Comparison of ENCODE assay signal across 9 cellular contexts in the genomic region with DNA sequence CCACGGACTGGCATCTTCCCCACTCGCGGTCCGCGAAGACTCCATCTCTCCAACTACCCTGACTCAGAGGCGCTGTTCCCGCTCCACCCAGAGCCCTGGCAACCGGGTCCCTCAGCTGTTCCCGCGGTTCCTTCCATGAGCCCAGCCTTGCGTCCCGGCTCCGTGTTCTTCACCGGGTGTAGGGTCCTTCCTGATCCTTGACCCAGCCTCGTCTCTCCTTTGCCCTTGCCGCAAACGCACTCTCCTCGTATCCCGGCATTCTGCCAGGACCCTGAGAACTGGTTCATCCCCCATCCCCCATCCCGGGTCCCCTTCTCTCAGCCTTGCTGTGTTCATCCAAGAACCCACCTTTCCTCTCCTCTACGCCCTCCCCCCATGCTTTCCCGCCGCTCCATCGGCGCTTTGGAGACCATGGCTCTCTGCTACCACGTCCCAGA. TPM values are rescaled to one million over a fixed set of nuclear protein-coding genes. Genes with fewer than 3 reads are reported as not detected.
DNase-seq lines count a peak whose midpoint lies in the region; ATAC-seq, FAIRE-seq and TF ChIP-seq lines count a peak whose summit lies in the region.
"Had no signal": no experiment of that assay in that cellular context is flagged by ENCODE, and none has a peak within 500 bp of the region (broad histone marks: within the 10 kb centered on the region; RNA-seq: fewer than 3 reads in every experiment).

No MANE protein-coding gene starts in this region.

- peak; percentile 1; the same call in 1 of the 3 replicates for ATAC-seq in HepG2
- ATAC-seq in right lobe of liver: no peak
- no peak for ATAC-seq in WTC11
- peak in 1 of 2 donors; percentile 2 for ATAC-seq in right cardiac atrium
- no peak for ATAC-seq in upper lobe of right lung
- no peak for ATAC-seq in HG03039 (IDR thresholded peaks at IDR 0.05; ENCODE audit: unreplicated experiment)

- H3K9me3 Mint-ChIP-seq in WTC11: no peaks in the 10 kb centered on the region

- H3K4me2 ChIP-seq in HepG2 (ENCODE audit: low read depth, low read length): peak overlapping the region; percentile 97

- WGBS in HepG2 (ENCODE audit: low lambda C conversion rate): 2% methylated on average over 26 of the region's 26 CpGs
- WGBS in right lobe of liver (ENCODE audit: insufficient coverage, low coverage, low lambda C conversion rate, missing lambda C conversion rate): 2% methylated on average over 19 of the region's 26 CpGs
- WGBS in right cardiac atrium: 1% methylated on average over 26 of the region's 26 CpGs

- intact Hi-C loops in HepG2 (cut with micrococcal nuclease; ENCODE audit: unreplicated experiment) (no loop called here), right lobe of liver (cut with DNase I) (no loop called here), right cardiac atrium (cut with DNase I) (no loop called here), upper lobe of right lung (cut with DNase I) (no loop called here)

- FAIRE-seq in HepG2 (lab: Jason Lieb, UNC): no peak
- FAIRE-seq: TTC549 had no signal

- H2AFZ ChIP-seq in HepG2 (ENCODE audit: low read length): no peak overlapping the region

- POLR2A ChIA-PET in HepG2 (lab: Yijun Ruan, JAX): interaction anchor here (1.5 to 7.3 kb wide), 5 partner anchors 19 to 92 kb away, joined by 3 to 149 read pairs (median 5); a partner anchor contains a TSS
- POLR2A ChIA-PET in WTC11 (lab: Charles Lee): interaction anchor here (1.7 to 1.8 kb wide), 2 partner anchors 63 kb away, joined by 5 to 7 read pairs; no protein-coding TSS in a partner anchor
- POLR2A ChIA-PET in GM10248 (lab: Yijun Ruan, JAX): no interaction called here

- H3K27ac Mint-ChIP-seq in WTC11: no peak overlapping the region

- H3K27me3 ChIP-seq in HepG2 (ENCODE audit: control insufficient read depth in 1 of 2, insufficient read depth in 2 of 2, low read length in 2 of 2) (peaks cover 0 to 20% of the 10 kb centered on the region in 2 experiments; a peak in 3 of 5 replicates), right lobe of liver (peaks cover 15 to 34% of the 10 kb centered on the region in 2 donors), right cardiac atrium (ENCODE audit: control insufficient read depth, insufficient read depth) (no peaks in the 10 kb centered on the region), upper lobe of right lung (peaks cover 42% of the 10 kb centered on the region)

- peak overlapping the region; percentile 28; the same call in 1 of the 2 replicates for H3K9ac ChIP-seq in HepG2 (ENCODE audit: insufficient read depth, low read depth, low read length)

- H3K9me3 ChIP-seq in HepG2 (ENCODE audit: low read length) (no peaks in the 10 kb centered on the region), right lobe of liver (no peaks in the 10 kb centered on the region), right cardiac atrium (ENCODE audit: control insufficient read depth, low read length) (no peaks in the 10 kb centered on the region), upper lobe of right lung (no peaks in the 10 kb centered on the region)

- TF ChIP-seq POLR2A in HepG2 (IDR thresholded peaks at IDR 0.05; ENCODE audit: insufficient read depth in 1 of 2, low read depth in 2 of 2, low read length in 2 of 2): no peak
- no peak for TF ChIP-seq POLR2A in right lobe of liver (IDR thresholded peaks at IDR 0.05)

- TF ChIP-seq EP300 in HepG2 (IDR thresholded peaks at IDR 0.05; ENCODE audit: low read depth in 2 of 2, low read length in 2 of 2): no peak
- no peak for TF ChIP-seq EP300 in HepG2 (CRISPR knock-in tag; IDR thresholded peaks at IDR 0.05; ENCODE audit: borderline replicate concordance)

- no peak overlapping the region for H3K27ac ChIP-seq in HepG2 (ENCODE audit: extremely low read length, insufficient read depth, low read length)
- H3K27ac ChIP-seq in right lobe of liver: no peak overlapping the region
- H3K27ac ChIP-seq in right cardiac atrium (ENCODE audit: low read length): no peak overlapping the region
- H3K27ac ChIP-seq in upper lobe of right lung: no peak overlapping the region

- H3K79me2 ChIP-seq in HepG2 (ENCODE audit: insufficient read depth, low read length): no peaks in the 10 kb centered on the region

- in situ Hi-C loops in HepG2 (cut with HindIII; ENCODE audit: extremely low pct_ligation_motif_present, low pct_unique_long_range_greater_than_20kb): no loop called here

- DNase-seq in HepG2 (ENCODE audit: low spot score): no peak
- DNase-seq in right lobe of liver: no peak
- DNase-seq in WTC11 (ENCODE audit: low spot score): peak; percentile 59
- peak; percentile 63 to 71 (median 65) for DNase-seq in right cardiac atrium
- DNase-seq in upper lobe of right lung: no peak
- DNase-seq in GM10248 (ENCODE audit: extremely low spot score): no peak
- DNase-seq in NCI-H1930 (lab: John Stamatoyannopoulos, UW): no peak

- peak overlapping the region; percentile 82 for H3K4me3 Mint-ChIP-seq in WTC11

- H3K36me3 Mint-ChIP-seq in WTC11: no peaks in the 10 kb centered on the region

- CTCF ChIA-PET in HepG2 (lab: Yijun Ruan, JAX; ENCODE audit: low intra/inter-chr PET ratio, low total read pairs): no interaction called here
- CTCF ChIA-PET in WTC11 (lab: Charles Lee): interaction anchor here (0.6 to 9.0 kb wide), 10 partner anchors 11 to 133 kb away, joined by 4 to 180 read pairs (median 14); a partner anchor contains a TSS
- CTCF ChIA-PET in GM10248 (lab: Yijun Ruan, JAX): interaction anchor here (1.1 to 6.3 kb wide), 5 partner anchors 10 to 127 kb away, joined by 4 to 54 read pairs (median 6); a partner anchor contains a TSS

- H3K4me1 ChIP-seq in HepG2 (ENCODE audit: insufficient read depth, low read length) (peaks cover 75% of the 10 kb centered on the region), right lobe of liver (peaks cover 0 to 60% (median 6%) of the 10 kb centered on the region in 4 donors), right cardiac atrium (ENCODE audit: control insufficient read depth, insufficient read depth, low read length) (peaks cover 14% of the 10 kb centered on the region), upper lobe of right lung (peaks cover 77% of the 10 kb centered on the region)

- H3K27me3 Mint-ChIP-seq in WTC11 (ENCODE audit: low read depth): peaks cover 93% of the 10 kb centered on the region

- H3K4me1 Mint-ChIP-seq in WTC11: peaks cover 38% of the 10 kb centered on the region

- peaks cover under 1 to 1% of the 10 kb centered on the region in 2 experiments; a peak in 3 of 5 replicates for H3K36me3 ChIP-seq in HepG2 (replicated peaks in 1 of 2; ENCODE audit: control insufficient read depth in 1 of 2, insufficient read depth in 2 of 2, low read length in 2 of 2)
- H3K36me3 ChIP-seq in right lobe of liver: peaks cover 0 to 6% (median 6%) of the 10 kb centered on the region in 4 donors
- H3K36me3 ChIP-seq in upper lobe of right lung: peaks cover 8% of the 10 kb centered on the region

- 0 out of 2 replicates have a peak, but pooled peaks cover 2% of the 10 kb centered on the region for H4K20me1 ChIP-seq in HepG2 (ENCODE audit: insufficient read depth, low read length)

- no peak for TF ChIP-seq CTCF in HepG2 (CRISPR knock-in tag; IDR thresholded peaks at IDR 0.05)
- no peak for TF ChIP-seq CTCF in right lobe of liver (IDR thresholded peaks at IDR 0.05)
- TF ChIP-seq CTCF in WTC11 (IDR thresholded peaks at IDR 0.05): no peak
- no peak for TF ChIP-seq CTCF in upper lobe of right lung (IDR thresholded peaks at IDR 0.05)
- TF ChIP-seq CTCF in GM10248 (IDR thresholded peaks at IDR 0.05; ENCODE audit: control extremely low read depth, extremely low read depth, low read depth, missing control alignments): no peak

- TF ChIP-seq RAD21 in HepG2 (CRISPR knock-in tag; IDR thresholded peaks at IDR 0.05): no peak

- peak overlapping the region; percentile 52 to 79 (median 62); a peak in 4 of 6 replicates for H3K4me3 ChIP-seq in HepG2 (replicated peaks in 1 of 3; ENCODE audit: insufficient read depth in 1 of 3, low read depth in 2 of 3, low read length in 3 of 3)
- H3K4me3 ChIP-seq in right lobe of liver: peak overlapping the region in 1 of 3 donors; percentile 11
- peak overlapping the region; percentile 37 for H3K4me3 ChIP-seq in right cardiac atrium (ENCODE audit: low read length)
- H3K4me3 ChIP-seq in upper lobe of right lung: peak overlapping the region; percentile 58

- BruUV-seq in HepG2 (replicated peaks; lab: Mats Ljungman, UMichigan): no TSS peak

RNA-seq across cellular contexts. Expression of a gene that starts 0.7 kb away (rescaled TPM):
- total RNA-seq in HepG2 (2016; rRNA removed; fragmentation: Illumina TruSeq; extraction: Trizol): 0.46 TPM in 1 of 2 replicates, not detected in the other
- 0.26 TPM in 1 of 2 replicates, not detected in the other for total RNA-seq in HepG2 (2016; cell fraction: cytosol; rRNA removed; fragmentation: Illumina TruSeq; extraction: Trizol; ENCODE audit: low read depth)
- 0.22 and 0.35 TPM in 2 replicates for total RNA-seq in HepG2 (2016; cell fraction: insoluble cytoplasmic fraction; rRNA removed; fragmentation: Illumina TruSeq; extraction: Trizol)
- total RNA-seq in HepG2 (2016; cell fraction: membrane; rRNA removed; fragmentation: Illumina TruSeq; extraction: Trizol): 0.09 TPM in 1 of 2 replicates, not detected in the other
- 0.44 and 0.56 TPM in 2 replicates for total RNA-seq in HepG2 (2016; cell fraction: nucleus; rRNA removed; fragmentation: Illumina TruSeq; extraction: Trizol)
- polyA plus RNA-seq in HepG2 (2011; rRNA removed): 1.6 and 1.9 TPM in 2 replicates
- polyA plus RNA-seq in HepG2 (2011; cell fraction: cytosol; rRNA removed): 0.49 and 1.0 TPM in 2 replicates
- 29.1 and 52.4 TPM in 2 replicates for polyA plus RNA-seq in HepG2 (2011; cell fraction: nucleus; rRNA removed)
- 1.6 and 1.8 TPM in 2 replicates for polyA plus RNA-seq in HepG2 (2012)
- polyA plus RNA-seq in HepG2 (2016; cell fraction: cytosol; fragmentation: Illumina TruSeq; extraction: Trizol; ENCODE audit: low read depth): not detected in 2 replicates
- 0.11 TPM in 1 of 2 replicates, not detected in the other for polyA plus RNA-seq in HepG2 (2016; cell fraction: insoluble cytoplasmic fraction; fragmentation: Illumina TruSeq; extraction: Trizol; ENCODE audit: low read depth)
- not detected in 2 replicates for polyA plus RNA-seq in HepG2 (2016; cell fraction: membrane; fragmentation: Illumina TruSeq; extraction: Trizol; ENCODE audit: low read depth)
- polyA plus RNA-seq in HepG2 (2016; cell fraction: nucleus; fragmentation: Illumina TruSeq; extraction: Trizol; ENCODE audit: insufficient read depth, low read depth): 1.4 and 2.3 TPM in 2 replicates
- 1.5 and 4.0 TPM in 2 replicates for polyA minus RNA-seq in HepG2 (2011; rRNA and poly(A)+ RNA removed; ENCODE audit: low replicate concordance)
- 0.49 and 0.97 TPM in 2 replicates for polyA minus RNA-seq in HepG2 (2011; cell fraction: cytosol; rRNA and poly(A)+ RNA removed)
- polyA minus RNA-seq in HepG2 (2011; cell fraction: nucleus; rRNA and poly(A)+ RNA removed): 1.7 and 3.1 TPM in 2 replicates
- under 1 TPM in 3 of 6 experiments, not detected in 3; 0.06 to 0.27 (median 0.24) TPM for total RNA-seq in right lobe of liver
- 7.3 to 8.1 TPM (median 8.0 TPM) in 3 replicates for total RNA-seq in WTC11 (2021)
- total RNA-seq in right cardiac atrium: 1 to 10 TPM in 3 of 4 donors, under 1 TPM in 1; 0.93 to 1.6 (median 1.2) TPM
- polyA plus RNA-seq in right cardiac atrium: 0.86 TPM
- 18.3 TPM for total RNA-seq in upper lobe of right lung

RNA-seq across cellular contexts. Expression of a gene that starts 3.7 kb away (rescaled TPM):
- total RNA-seq in HepG2 (2016; rRNA removed; fragmentation: Illumina TruSeq; extraction: Trizol) (1.5 and 2.9 TPM in 2 replicates), right lobe of liver (1 to 10 TPM in 1 of 6 experiments, under 1 TPM in 2, not detected in 3; 0.62 to 1.6 (median 0.80) TPM), WTC11 (2021) (2.0 to 3.7 TPM (median 3.1 TPM) in 3 replicates), right cardiac atrium (under 1 TPM; 0.36 to 0.74 (median 0.52) TPM), upper lobe of right lung (11.1 TPM)
- 1.1 and 1.9 TPM in 2 replicates for total RNA-seq in HepG2 (2016; cell fraction: cytosol; rRNA removed; fragmentation: Illumina TruSeq; extraction: Trizol; ENCODE audit: low read depth)
- 1.0 and 3.0 TPM in 2 replicates for total RNA-seq in HepG2 (2016; cell fraction: insoluble cytoplasmic fraction; rRNA removed; fragmentation: Illumina TruSeq; extraction: Trizol)
- 1.7 and 2.0 TPM in 2 replicates for total RNA-seq in HepG2 (2016; cell fraction: membrane; rRNA removed; fragmentation: Illumina TruSeq; extraction: Trizol)
- 1.6 and 2.6 TPM in 2 replicates for total RNA-seq in HepG2 (2016; cell fraction: nucleus; rRNA removed; fragmentation: Illumina TruSeq; extraction: Trizol)
- polyA plus RNA-seq in HepG2 (2011; rRNA removed) (3.1 and 4.0 TPM in 2 replicates), right cardiac atrium (0.84 TPM)
- polyA plus RNA-seq in HepG2 (2011; cell fraction: cytosol; rRNA removed): 3.1 and 6.6 TPM in 2 replicates
- polyA plus RNA-seq in HepG2 (2011; cell fraction: nucleus; rRNA removed): 2.1 and 3.1 TPM in 2 replicates
- 2.3 and 2.5 TPM in 2 replicates for polyA plus RNA-seq in HepG2 (2012)
- 1.4 and 1.9 TPM in 2 replicates for polyA plus RNA-seq in HepG2 (2016; cell fraction: cytosol; fragmentation: Illumina TruSeq; extraction: Trizol; ENCODE audit: low read depth)
- polyA plus RNA-seq in HepG2 (2016; cell fraction: insoluble cytoplasmic fraction; fragmentation: Illumina TruSeq; extraction: Trizol; ENCODE audit: low read depth): 1.4 and 1.6 TPM in 2 replicates
- 1.5 and 1.8 TPM in 2 replicates for polyA plus RNA-seq in HepG2 (2016; cell fraction: membrane; fragmentation: Illumina TruSeq; extraction: Trizol; ENCODE audit: low read depth)
- polyA plus RNA-seq in HepG2 (2016; cell fraction: nucleus; fragmentation: Illumina TruSeq; extraction: Trizol; ENCODE audit: insufficient read depth, low read depth): 3.3 and 3.9 TPM in 2 replicates
- 0.09 and 3.3 TPM in 2 replicates for polyA minus RNA-seq in HepG2 (2011; rRNA and poly(A)+ RNA removed; ENCODE audit: low replicate concordance)
- 1.6 and 2.0 TPM in 2 replicates for polyA minus RNA-seq in HepG2 (2011; cell fraction: cytosol; rRNA and poly(A)+ RNA removed)
- polyA minus RNA-seq in HepG2 (2011; cell fraction: nucleus; rRNA and poly(A)+ RNA removed): 1.7 and 2.4 TPM in 2 replicates

RNA-seq across cellular contexts. Expression of a gene that starts 19.2 kb away (rescaled TPM):
- total RNA-seq in HepG2 (2016; rRNA removed; fragmentation: Illumina TruSeq; extraction: Trizol): 0.56 and 2.4 TPM in 2 replicates
- 1.5 and 2.6 TPM in 2 replicates for total RNA-seq in HepG2 (2016; cell fraction: cytosol; rRNA removed; fragmentation: Illumina TruSeq; extraction: Trizol; ENCODE audit: low read depth)
- total RNA-seq in HepG2 (2016; cell fraction: insoluble cytoplasmic fraction; rRNA removed; fragmentation: Illumina TruSeq; extraction: Trizol): 0.52 and 2.8 TPM in 2 replicates
- total RNA-seq in HepG2 (2016; cell fraction: membrane; rRNA removed; fragmentation: Illumina TruSeq; extraction: Trizol): 1.8 TPM in 2 replicates
- 3.4 and 4.8 TPM in 2 replicates for total RNA-seq in HepG2 (2016; cell fraction: nucleus; rRNA removed; fragmentation: Illumina TruSeq; extraction: Trizol)
- 3.0 and 4.7 TPM in 2 replicates for polyA plus RNA-seq in HepG2 (2011; rRNA removed)
- 0.46 and 1.3 TPM in 2 replicates for polyA plus RNA-seq in HepG2 (2011; cell fraction: cytosol; rRNA removed)
- polyA plus RNA-seq in HepG2 (2011; cell fraction: nucleus; rRNA removed): 20.3 and 24.6 TPM in 2 replicates
- 2.1 and 3.9 TPM in 2 replicates for polyA plus RNA-seq in HepG2 (2012)
- 1.4 and 1.9 TPM in 2 replicates for polyA plus RNA-seq in HepG2 (2016; cell fraction: cytosol; fragmentation: Illumina TruSeq; extraction: Trizol; ENCODE audit: low read depth)
- polyA plus RNA-seq in HepG2 (2016; cell fraction: insoluble cytoplasmic fraction; fragmentation: Illumina TruSeq; extraction: Trizol; ENCODE audit: low read depth): 0.72 and 0.99 TPM in 2 replicates
- 1.6 and 1.8 TPM in 2 replicates for polyA plus RNA-seq in HepG2 (2016; cell fraction: membrane; fragmentation: Illumina TruSeq; extraction: Trizol; ENCODE audit: low read depth)
- polyA plus RNA-seq in HepG2 (2016; cell fraction: nucleus; fragmentation: Illumina TruSeq; extraction: Trizol; ENCODE audit: insufficient read depth, low read depth): 17.4 and 18.0 TPM in 2 replicates
- polyA minus RNA-seq in HepG2 (2011; rRNA and poly(A)+ RNA removed; ENCODE audit: low replicate concordance): 0.18 and 0.28 TPM in 2 replicates
- polyA minus RNA-seq in HepG2 (2011; cell fraction: cytosol; rRNA and poly(A)+ RNA removed): not detected in 2 replicates
- 1.0 and 1.9 TPM in 2 replicates for polyA minus RNA-seq in HepG2 (2011; cell fraction: nucleus; rRNA and poly(A)+ RNA removed)
- total RNA-seq in right lobe of liver: 1 to 10 TPM in 5 of 6 experiments, under 1 TPM in 1; 0.62 to 4.4 (median 1.5) TPM
- total RNA-seq in WTC11 (2021): 5.9 to 8.9 TPM (median 7.7 TPM) in 3 replicates
- total RNA-seq in right cardiac atrium: 1 to 10 TPM in 1 of 4 donors, under 1 TPM in 3; 0.80 to 1.3 (median 0.84) TPM
- 0.68 TPM for polyA plus RNA-seq in right cardiac atrium
- 3.8 TPM for total RNA-seq in upper lobe of right lung

RNA-seq across cellular contexts. Expression of a gene that starts 19.5 kb away (rescaled TPM):
- 12.8 and 37.9 TPM in 2 replicates for total RNA-seq in HepG2 (2016; rRNA removed; fragmentation: Illumina TruSeq; extraction: Trizol)
- total RNA-seq in HepG2 (2016; cell fraction: cytosol; rRNA removed; fragmentation: Illumina TruSeq; extraction: Trizol; ENCODE audit: low read depth): 2.8 and 3.4 TPM in 2 replicates
- total RNA-seq in HepG2 (2016; cell fraction: insoluble cytoplasmic fraction; rRNA removed; fragmentation: Illumina TruSeq; extraction: Trizol): 11.2 and 38.7 TPM in 2 replicates
- total RNA-seq in HepG2 (2016; cell fraction: membrane; rRNA removed; fragmentation: Illumina TruSeq; extraction: Trizol): 6.9 and 8.2 TPM in 2 replicates
- total RNA-seq in HepG2 (2016; cell fraction: nucleus; rRNA removed; fragmentation: Illumina TruSeq; extraction: Trizol): 36.6 and 43.7 TPM in 2 replicates
- polyA plus RNA-seq in HepG2 (2011; rRNA removed): 98.4 and 153 TPM in 2 replicates
- 88.6 and 125 TPM in 2 replicates for polyA plus RNA-seq in HepG2 (2011; cell fraction: cytosol; rRNA removed)
- polyA plus RNA-seq in HepG2 (2011; cell fraction: nucleus; rRNA removed): 70.4 and 93.5 TPM in 2 replicates
- polyA plus RNA-seq in HepG2 (2012): 31.4 and 71.9 TPM in 2 replicates
- 2.4 and 2.5 TPM in 2 replicates for polyA plus RNA-seq in HepG2 (2016; cell fraction: cytosol; fragmentation: Illumina TruSeq; extraction: Trizol; ENCODE audit: low read depth)
- polyA plus RNA-seq in HepG2 (2016; cell fraction: insoluble cytoplasmic fraction; fragmentation: Illumina TruSeq; extraction: Trizol; ENCODE audit: low read depth): 12.7 and 15.7 TPM in 2 replicates
- polyA plus RNA-seq in HepG2 (2016; cell fraction: membrane; fragmentation: Illumina TruSeq; extraction: Trizol; ENCODE audit: low read depth): 4.6 and 5.2 TPM in 2 replicates
- polyA plus RNA-seq in HepG2 (2016; cell fraction: nucleus; fragmentation: Illumina TruSeq; extraction: Trizol; ENCODE audit: insufficient read depth, low read depth): 75.8 and 77.2 TPM in 2 replicates
- polyA minus RNA-seq in HepG2 (2011; rRNA and poly(A)+ RNA removed; ENCODE audit: low replicate concordance): 19.2 and 165 TPM in 2 replicates
- 97.0 and 140 TPM in 2 replicates for polyA minus RNA-seq in HepG2 (2011; cell fraction: cytosol; rRNA and poly(A)+ RNA removed)
- polyA minus RNA-seq in HepG2 (2011; cell fraction: nucleus; rRNA and poly(A)+ RNA removed): 31.8 and 54.1 TPM in 2 replicates
- 100 to 1,000 TPM in 1 of 6 experiments, 10 to 100 TPM in 4, 1 to 10 TPM in 1; 4.6 to 186 (median 38.5) TPM for total RNA-seq in right lobe of liver
- total RNA-seq in WTC11 (2021): 3.8 to 5.4 TPM (median 4.8 TPM) in 3 replicates
- 10 to 100 TPM in 2 of 4 donors, 1 to 10 TPM in 2; 8.4 to 14.5 (median 9.9) TPM for total RNA-seq in right cardiac atrium
- polyA plus RNA-seq in right cardiac atrium: 9.8 TPM
- total RNA-seq in upper lobe of right lung: 245 TPM

RNA-seq across cellular contexts. Expression of a gene that starts 25.4 kb away (rescaled TPM):
- 21.0 and 22.6 TPM in 2 replicates for total RNA-seq in HepG2 (2016; rRNA removed; fragmentation: Illumina TruSeq; extraction: Trizol)
- 19.4 and 21.0 TPM in 2 replicates for total RNA-seq in HepG2 (2016; cell fraction: cytosol; rRNA removed; fragmentation: Illumina TruSeq; extraction: Trizol; ENCODE audit: low read depth)
- total RNA-seq in HepG2 (2016; cell fraction: insoluble cytoplasmic fraction; rRNA removed; fragmentation: Illumina TruSeq; extraction: Trizol): 19.6 and 21.9 TPM in 2 replicates
- total RNA-seq in HepG2 (2016; cell fraction: membrane; rRNA removed; fragmentation: Illumina TruSeq; extraction: Trizol): 26.6 and 29.0 TPM in 2 replicates
- total RNA-seq in HepG2 (2016; cell fraction: nucleus; rRNA removed; fragmentation: Illumina TruSeq; extraction: Trizol): 10.0 and 11.9 TPM in 2 replicates
- polyA plus RNA-seq in HepG2 (2011; rRNA removed): 24.7 and 27.8 TPM in 2 replicates
- polyA plus RNA-seq in HepG2 (2011; cell fraction: cytosol; rRNA removed): 16.9 and 23.1 TPM in 2 replicates
- 41.9 and 53.1 TPM in 2 replicates for polyA plus RNA-seq in HepG2 (2011; cell fraction: nucleus; rRNA removed)
- 9.2 and 16.3 TPM in 2 replicates for polyA plus RNA-seq in HepG2 (2012)
- polyA plus RNA-seq in HepG2 (2016; cell fraction: cytosol; fragmentation: Illumina TruSeq; extraction: Trizol; ENCODE audit: low read depth): 23.2 and 31.5 TPM in 2 replicates
- polyA plus RNA-seq in HepG2 (2016; cell fraction: insoluble cytoplasmic fraction; fragmentation: Illumina TruSeq; extraction: Trizol; ENCODE audit: low read depth): 24.7 and 26.8 TPM in 2 replicates
- polyA plus RNA-seq in HepG2 (2016; cell fraction: membrane; fragmentation: Illumina TruSeq; extraction: Trizol; ENCODE audit: low read depth): 26.3 and 32.9 TPM in 2 replicates
- polyA plus RNA-seq in HepG2 (2016; cell fraction: nucleus; fragmentation: Illumina TruSeq; extraction: Trizol; ENCODE audit: insufficient read depth, low read depth): 34.9 and 35.0 TPM in 2 replicates
- 15.1 and 48.5 TPM in 2 replicates for polyA minus RNA-seq in HepG2 (2011; rRNA and poly(A)+ RNA removed; ENCODE audit: low replicate concordance)
- polyA minus RNA-seq in HepG2 (2011; cell fraction: cytosol; rRNA and poly(A)+ RNA removed): 2.3 and 2.8 TPM in 2 replicates
- polyA minus RNA-seq in HepG2 (2011; cell fraction: nucleus; rRNA and poly(A)+ RNA removed): 6.7 and 6.8 TPM in 2 replicates
- total RNA-seq in right lobe of liver: 10 to 100 TPM in 4 of 6 experiments, 1 to 10 TPM in 2; 8.9 to 17.1 (median 10.7) TPM
- 26.2 to 27.0 TPM (median 26.6 TPM) in 3 replicates for total RNA-seq in WTC11 (2021)
- total RNA-seq in right cardiac atrium: 10 to 100 TPM; 13.2 to 20.7 (median 16.7) TPM
- polyA plus RNA-seq in right cardiac atrium: 27.7 TPM
- total RNA-seq in upper lobe of right lung: 19.2 TPM

Comparison
In these comparisons a context has a peak if more than half of its experiments do, and no peak if none do; other contexts are left out.
1. DNase-seq: peak in WTC11 (single experiment) and right cardiac atrium (3 of 3); none in HepG2 (single experiment), right lobe of liver (0 of 3), upper lobe of right lung (single experiment), GM10248 (single experiment) and NCI-H1930 (0 of 2).